8 cellular contexts compared by ENCODE assay signal in the genomic region with DNA sequence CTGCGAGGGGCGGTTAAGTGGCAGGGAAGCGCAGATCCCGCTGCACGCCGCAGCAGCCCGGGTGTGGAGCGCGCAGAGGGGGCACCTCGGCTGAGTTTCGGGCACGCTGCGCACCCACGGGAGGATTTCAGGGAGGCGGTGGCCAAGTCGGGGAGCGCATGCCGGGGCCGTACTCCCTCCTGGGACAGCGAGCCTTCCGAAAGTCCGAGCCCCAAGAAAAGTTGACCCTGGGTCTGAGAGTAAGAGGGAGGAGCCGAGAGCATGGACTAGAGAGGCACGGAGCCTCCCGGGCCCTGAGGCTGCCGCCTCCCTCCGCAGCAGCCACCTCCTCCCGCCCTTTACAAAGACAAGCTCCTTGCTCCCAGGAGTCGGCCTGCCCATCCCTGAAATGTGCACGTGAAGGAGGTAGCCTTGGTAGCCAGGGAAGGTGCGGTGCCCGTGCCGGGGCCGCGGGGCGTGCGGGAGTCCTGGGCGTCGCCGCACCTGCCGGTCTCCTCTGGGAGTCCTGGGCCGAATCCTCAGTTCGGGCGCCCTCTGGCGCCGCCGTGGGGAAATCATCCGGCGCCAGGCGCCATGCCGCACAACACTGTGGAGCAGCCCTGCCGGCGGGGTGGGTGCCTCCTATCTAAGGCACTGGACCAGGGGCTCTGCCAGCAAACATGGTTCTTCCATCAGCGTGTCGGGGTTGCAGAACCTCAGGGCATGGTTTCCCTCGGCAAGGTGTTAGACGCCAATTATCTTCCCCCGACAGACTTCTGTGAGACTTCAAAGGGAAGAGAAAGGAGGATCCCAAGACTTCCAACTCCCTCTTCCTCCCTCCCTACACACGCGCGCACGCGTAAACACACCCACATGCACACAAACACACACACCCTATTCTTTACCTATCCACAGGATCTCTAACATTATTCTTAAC.
DNase-seq lines count a peak whose midpoint lies in the region; ATAC-seq and TF ChIP-seq lines count a peak whose summit lies in the region.

No MANE protein-coding gene starts in this region.

- no peaks in the 10 kb centered on the region for H3K9me2 ChIP-seq in GM23338 (ENCODE audit: insufficient read depth)

- in situ Hi-C loops in transverse colon (cut with MboI; ENCODE audit: low pct_ligation_motif_present in 1 of 4, low pct_unique_long_range_greater_than_20kb in 1 of 4, low sequenced_read_pairs in 3 of 4): loop anchor here in 3 of 4 donors (10.0 to 25.0 kb wide), 3 partner anchors 459 to 567 kb away; no protein-coding TSS in a partner anchor

- H3K4me3 ChIP-seq in GM23338 (peak overlapping the region; percentile 81), SJSA1 (no peak overlapping the region; the same call in 1 of the 2 replicates), parathyroid adenoma (ENCODE audit: low read depth, low read length) (peak overlapping the region; percentile 54), transverse colon (peak overlapping the region; percentile 31 to 62 (median 40))

- no peaks in the 10 kb centered on the region; the same call in 2 of the 3 replicates for H3K9me3 Mint-ChIP-seq in GM23338

- WGBS in transverse colon (ENCODE audit: low coverage in 1 of 2), 2 donors: 10 to 17% methylated on average over 8 to 38 of the region's 63 CpGs

- H3K36me3 Mint-ChIP-seq in GM23338 (ENCODE audit: low read depth): no peaks in the 10 kb centered on the region

- H3K4me2 ChIP-seq in GM23338 (peak overlapping the region; percentile 89), parathyroid adenoma (ENCODE audit: low read length) (peak overlapping the region; percentile 87)

- H3K36me3 ChIP-seq in GM23338 (ENCODE audit: insufficient read depth) (no peaks in the 10 kb centered on the region), SJSA1 (no peaks in the 10 kb centered on the region), parathyroid adenoma (ENCODE audit: control insufficient read depth, insufficient read depth, low read length) (no peaks in the 10 kb centered on the region), transverse colon (no peaks in the 10 kb centered on the region)

- H2AFZ ChIP-seq in GM23338 (peak overlapping the region; percentile 96), parathyroid adenoma (peak overlapping the region; percentile 82)

- TF ChIP-seq EP300 in transverse colon (IDR thresholded peaks at IDR 0.05; ENCODE audit: low read depth): no peak

- peaks cover 14% of the 10 kb centered on the region for H3K27me3 Mint-ChIP-seq in GM23338 (ENCODE audit: insufficient read depth, low read depth, poor library complexity)

- peak overlapping the region; percentile 84 for H3K4me3 Mint-ChIP-seq in GM23338

- no peaks in the 10 kb centered on the region for H3F3A ChIP-seq in GM23338 (replicated peaks; ENCODE audit: low read depth)

- intact Hi-C loops in cardiac septum (cut with DNase I): loop anchor here (5.0 kb wide), 5 partner anchors 167 to 557 kb away; a partner anchor contains a TSS
- intact Hi-C loops in transverse colon (cut with DNase I; ENCODE audit: low total_unique reads): loop anchor here (5.0 kb wide), 1 partner anchor 462 kb away; no protein-coding TSS in a partner anchor

- H3K79me2 ChIP-seq in GM23338 (replicated peaks; ENCODE audit: insufficient read depth): no peaks in the 10 kb centered on the region
- H3K79me2 ChIP-seq in parathyroid adenoma: no peaks in the 10 kb centered on the region

- no peaks in the 10 kb centered on the region for H3K9me3 ChIP-seq in SJSA1 (replicated peaks)
- no peaks in the 10 kb centered on the region for H3K9me3 ChIP-seq in parathyroid adenoma (ENCODE audit: control insufficient read depth, low read length)
- no peaks in the 10 kb centered on the region for H3K9me3 ChIP-seq in transverse colon

- H3K4me1 Mint-ChIP-seq in GM23338: peaks cover 7% of the 10 kb centered on the region

- peak; percentile 98 for ATAC-seq in GM23338

- no peak for TF ChIP-seq POLR2A in transverse colon (IDR thresholded peaks at IDR 0.05)

- peaks cover 10% of the 10 kb centered on the region for H3K4me1 ChIP-seq in GM23338 (ENCODE audit: insufficient read depth)
- peaks cover 7% of the 10 kb centered on the region for H3K4me1 ChIP-seq in SJSA1 (replicated peaks)
- H3K4me1 ChIP-seq in parathyroid adenoma: peaks cover 2% of the 10 kb centered on the region
- peaks cover 0 to 15% (median 4%) of the 10 kb centered on the region in 4 donors for H3K4me1 ChIP-seq in transverse colon

- TF ChIP-seq CTCF in GM23338 (conservative IDR thresholded peaks at IDR 0.05; ENCODE audit: low read depth in 2 of 2) (peak; percentile 69 to 81), LNCAP (IDR thresholded peaks at IDR 0.05) (peak; percentile 87), parathyroid adenoma (IDR thresholded peaks at IDR 0.05) (peak; percentile 67), transverse colon (IDR thresholded peaks at IDR 0.05) (peak; percentile 81 to 90 (median 88))

- H3K27ac ChIP-seq in GM23338 (ENCODE audit: low read depth) (no peak overlapping the region), SJSA1 (no peak overlapping the region), parathyroid adenoma (no peak overlapping the region), transverse colon (no peak overlapping the region)

- no peak overlapping the region for H3K27ac Mint-ChIP-seq in GM23338

- no peak overlapping the region for H3K9ac ChIP-seq in parathyroid adenoma

- H4K20me1 ChIP-seq in GM23338 (replicated peaks; ENCODE audit: insufficient read depth): no peaks in the 10 kb centered on the region

- H3K27me3 ChIP-seq in GM23338 (ENCODE audit: insufficient read depth) (peaks cover 21% of the 10 kb centered on the region), SJSA1 (replicated peaks) (peaks cover 32% of the 10 kb centered on the region), parathyroid adenoma (ENCODE audit: control insufficient read depth, insufficient read depth, low read length) (no peaks in the 10 kb centered on the region), transverse colon (peaks cover 44% of the 10 kb centered on the region)

- peak; percentile 74 for DNase-seq in EL
- peak; percentile 89 for DNase-seq in GM23338 (ENCODE audit: low spot score)
- peak; percentile 44 to 60 for DNase-seq in SJSA1 (ENCODE audit: low read depth in 1 of 2, low spot score in 2 of 2)
- peak; percentile 70 for DNase-seq in activated naive CD4-positive, alpha-beta T cell treated with anti-CD3 and anti-CD28 coated beads, Interleukin-2, amount 50 U/mL, for 16 hours
- DNase-seq in cardiac septum (ENCODE audit: low spot score): peak; percentile 93
- peak; percentile 84 for DNase-seq in transverse colon

TF ChIP-seq in GM23338, 12 proteins besides CTCF, POLR2A, EP300 and RAD21 (continues in another document):
- TF ChIP-seq EZH2 (IDR thresholded peaks at IDR 0.05; ENCODE audit: low read depth, unreplicated experiment) (no peak), NANOG (IDR thresholded peaks at IDR 0.05; ENCODE audit: borderline replicate concordance) (no peak), STAT1 (IDR thresholded peaks at IDR 0.05; ENCODE audit: unreplicated experiment) (no peak), POLR2AphosphoS5 (IDR thresholded peaks at IDR 0.05; ENCODE audit: low read depth) (peak; percentile 36; the same call in 1 of the 2 replicates), EZH2phosphoT487 (IDR thresholded peaks at IDR 0.05; ENCODE audit: unreplicated experiment) (no peak), CREB1 (CRISPR knock-in tag; IDR thresholded peaks at IDR 0.05; ENCODE audit: low read depth) (no peak)
- TF ChIP-seq, protein P1, sequence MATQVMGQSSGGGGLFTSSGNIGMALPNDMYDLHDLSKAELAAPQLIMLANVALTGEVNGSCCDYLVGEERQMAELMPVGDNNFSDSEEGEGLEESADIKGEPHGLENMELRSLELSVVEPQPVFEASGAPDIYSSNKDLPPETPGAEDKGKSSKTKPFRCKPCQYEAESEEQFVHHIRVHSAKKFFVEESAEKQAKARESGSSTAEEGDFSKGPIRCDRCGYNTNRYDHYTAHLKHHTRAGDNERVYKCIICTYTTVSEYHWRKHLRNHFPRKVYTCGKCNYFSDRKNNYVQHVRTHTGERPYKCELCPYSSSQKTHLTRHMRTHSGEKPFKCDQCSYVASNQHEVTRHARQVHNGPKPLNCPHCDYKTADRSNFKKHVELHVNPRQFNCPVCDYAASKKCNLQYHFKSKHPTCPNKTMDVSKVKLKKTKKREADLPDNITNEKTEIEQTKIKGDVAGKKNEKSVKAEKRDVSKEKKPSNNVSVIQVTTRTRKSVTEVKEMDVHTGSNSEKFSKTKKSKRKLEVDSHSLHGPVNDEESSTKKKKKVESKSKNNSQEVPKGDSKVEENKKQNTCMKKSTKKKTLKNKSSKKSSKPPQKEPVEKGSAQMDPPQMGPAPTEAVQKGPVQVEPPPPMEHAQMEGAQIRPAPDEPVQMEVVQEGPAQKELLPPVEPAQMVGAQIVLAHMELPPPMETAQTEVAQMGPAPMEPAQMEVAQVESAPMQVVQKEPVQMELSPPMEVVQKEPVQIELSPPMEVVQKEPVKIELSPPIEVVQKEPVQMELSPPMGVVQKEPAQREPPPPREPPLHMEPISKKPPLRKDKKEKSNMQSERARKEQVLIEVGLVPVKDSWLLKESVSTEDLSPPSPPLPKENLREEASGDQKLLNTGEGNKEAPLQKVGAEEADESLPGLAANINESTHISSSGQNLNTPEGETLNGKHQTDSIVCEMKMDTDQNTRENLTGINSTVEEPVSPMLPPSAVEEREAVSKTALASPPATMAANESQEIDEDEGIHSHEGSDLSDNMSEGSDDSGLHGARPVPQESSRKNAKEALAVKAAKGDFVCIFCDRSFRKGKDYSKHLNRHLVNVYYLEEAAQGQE (IDR thresholded peaks at IDR 0.05; ENCODE audit: unreplicated experiment): no peak
- TF ChIP-seq, protein P2, sequence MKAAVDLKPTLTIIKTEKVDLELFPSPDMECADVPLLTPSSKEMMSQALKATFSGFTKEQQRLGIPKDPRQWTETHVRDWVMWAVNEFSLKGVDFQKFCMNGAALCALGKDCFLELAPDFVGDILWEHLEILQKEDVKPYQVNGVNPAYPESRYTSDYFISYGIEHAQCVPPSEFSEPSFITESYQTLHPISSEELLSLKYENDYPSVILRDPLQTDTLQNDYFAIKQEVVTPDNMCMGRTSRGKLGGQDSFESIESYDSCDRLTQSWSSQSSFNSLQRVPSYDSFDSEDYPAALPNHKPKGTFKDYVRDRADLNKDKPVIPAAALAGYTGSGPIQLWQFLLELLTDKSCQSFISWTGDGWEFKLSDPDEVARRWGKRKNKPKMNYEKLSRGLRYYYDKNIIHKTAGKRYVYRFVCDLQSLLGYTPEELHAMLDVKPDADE (IDR thresholded peaks at IDR 0.05): no peak
